ENCODE assay signal across 9 cellular contexts in genomic region chr3:125163739-125164601, GRCh38. TPM values are rescaled to one million over a fixed set of nuclear protein-coding genes. Genes with fewer than 3 reads are reported as not detected.
DNase-seq lines count a peak whose midpoint lies in the region; ATAC-seq and FAIRE-seq lines count a peak whose summit lies in the region.
"Had no signal": no experiment of that assay in that cellular context is flagged by ENCODE, and none has a peak within 500 bp of the region (broad histone marks: within the 10 kb centered on the region; RNA-seq: fewer than 3 reads in every experiment).

No MANE protein-coding gene starts in this region.

- no peaks in the 10 kb centered on the region for H3K36me3 ChIP-seq in small intestine (ENCODE audit: control insufficient read depth in 2 of 2, insufficient read depth in 2 of 2, low read length in 2 of 2)

- peak; percentile 34 for DNase-seq in DMS 273 (lab: John Stamatoyannopoulos, UW; ENCODE audit: unreplicated experiment)
- DNase-seq in DMS 273 treated with DMSO at 0.1 percent for 48 hours (lab: John Stamatoyannopoulos, UW), result no peak
- peak; percentile 71 for DNase-seq in MV-4-11 (lab: John Stamatoyannopoulos, UW)
- DNase-seq in small intestine, result peak; percentile 59

- no peaks in the 10 kb centered on the region for H3K9me3 ChIP-seq in small intestine (ENCODE audit: control insufficient read depth, low read depth)

- FAIRE-seq in small intestine (lab: Jason Lieb, UNC), result no peak

- H3K4me3 ChIP-seq in small intestine (ENCODE audit: low read depth in 1 of 2, low read length in 2 of 2), result no peak overlapping the region

- peaks cover 0 to 3% of the 10 kb centered on the region in 2 donors for H3K4me1 ChIP-seq in small intestine (ENCODE audit: control insufficient read depth in 2 of 2, insufficient read depth in 1 of 2, low read depth in 1 of 2, low read length in 1 of 2)

- WGBS in small intestine, 3 donors, result 64 to 65% (median 65%) methylated on average over 15 of the region's 15 CpGs

- ATAC-seq in esophagus mucosa (peak; percentile 89), GM19023 (IDR thresholded peaks at IDR 0.05; ENCODE audit: unreplicated experiment) (no peak), HG02973 (IDR thresholded peaks at IDR 0.05; ENCODE audit: unreplicated experiment) (no peak), HG02642 (IDR thresholded peaks at IDR 0.05; ENCODE audit: poor library complexity, unreplicated experiment) (no peak)

- peak overlapping the region in 1 of 2 donors; percentile 87 for H3K27ac ChIP-seq in small intestine (ENCODE audit: low read depth in 1 of 2, low read length in 1 of 2)
- H3K27ac ChIP-seq: 22Rv1 had no signal

- H3K27me3 ChIP-seq in small intestine (ENCODE audit: control insufficient read depth in 2 of 2, insufficient read depth in 2 of 2, low read length in 2 of 2), result no peaks in the 10 kb centered on the region

RNA-seq across cellular contexts. Expression of gene SLC12A8, which starts 48.6 kb away (rescaled TPM):
- 7.7 TPM for total RNA-seq in esophagus mucosa
- polyA plus RNA-seq in small intestine, result 1 to 10 TPM in 2 of 3 donors, under 1 TPM in 1; 0.81 to 7.5 (median 2.2) TPM
